In the genomic region with DNA sequence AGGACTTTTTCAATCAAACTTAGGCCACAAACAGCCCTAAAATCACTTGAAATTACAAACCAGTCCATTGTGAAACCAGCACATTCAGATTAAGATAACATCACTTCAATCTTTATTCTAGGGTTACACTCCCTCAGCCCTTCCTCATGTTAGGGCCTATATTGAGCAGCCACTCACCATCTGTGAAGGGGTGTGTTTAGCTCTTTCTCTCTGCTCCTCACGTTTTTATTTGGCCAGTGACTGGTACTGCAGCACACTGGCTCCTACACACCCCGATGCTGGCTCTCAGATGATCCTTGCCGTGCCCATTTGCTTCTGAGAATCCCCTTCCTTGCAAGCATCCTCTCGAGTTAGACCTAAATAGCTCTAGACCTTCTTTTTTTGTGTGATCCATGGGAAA, we compare ENCODE assay signal across 21 cellular contexts.
"Had no signal": no experiment of that assay in that cellular context is flagged by ENCODE, and none has a peak within 500 bp of the region (broad histone marks: within the 10 kb centered on the region; RNA-seq: fewer than 3 reads in every experiment).

No MANE protein-coding gene starts in this region.

- H3K4me1 ChIP-seq: heart left ventricle, lower lobe of right lung, tibial artery had no signal

- H3K4me3 Mint-ChIP-seq: activated naive CD4-positive, alpha-beta T cell treated with anti-CD3 and anti-CD28 coated beads, Interleukin-2, amount 50 U/mL, for 24 hours; brain; naive B cell; stimulated activated naive CD8-positive, alpha-beta T cell treated with anti-CD3 and anti-CD28 coated beads, Interleukin-15, Interleukin-2, amounts not matched to agents 100 ng/mL and 50 ng/mL, for 24 hours; T-helper 1 cell treated with Interleukin-12 subunit alpha and Interleukin-12 subunit beta and Interleukin-4 antibody, amounts not matched to agents 30 μg/mL and 1 μg/mL, for 36 hours; WTC11 had no signal

- H3K4me3 ChIP-seq: heart left ventricle, lower lobe of right lung, tibial artery had no signal

- DNase-seq: activated gamma-delta T cell treated with Interleukin-2 at 50 U/mL for 16 hours; activated T-cell treated with anti-CD3 and anti-CD28 coated beads, Interleukin-2, amount 50 U/mL, for 1 hour; anterior cingulate cortex; caudate nucleus; dermis blood vessel endothelial cell; effector memory CD4-positive, alpha-beta T cell; heart left ventricle; kidney; lower lobe of right lung; naive B cell; occipital lobe; posterior cingulate gyrus; stimulated activated CD4-positive, alpha-beta T cell treated with anti-CD3 and anti-CD28 coated beads, Interleukin-4, amount 100 ng/mL, for 4 hours; substantia nigra; T1000; tibial artery had no signal

- H3K36me3 ChIP-seq: heart left ventricle, lower lobe of right lung, tibial artery had no signal

- H3K4me1 Mint-ChIP-seq: activated naive CD4-positive, alpha-beta T cell treated with anti-CD3 and anti-CD28 coated beads, Interleukin-2, amount 50 U/mL, for 24 hours; brain; naive B cell had no signal

- H3K27me3 ChIP-seq: heart left ventricle, tibial artery had no signal

- H3K9me3 Mint-ChIP-seq: stimulated activated naive CD8-positive, alpha-beta T cell treated with anti-CD3 and anti-CD28 coated beads, Interleukin-15, Interleukin-2, amounts not matched to agents 100 ng/mL and 50 ng/mL, for 24 hours; WTC11 had no signal

- H3K9me3 ChIP-seq: lower lobe of right lung, tibial artery had no signal

- H3K27ac Mint-ChIP-seq: activated naive CD4-positive, alpha-beta T cell treated with anti-CD3 and anti-CD28 coated beads, Interleukin-2, amount 50 U/mL, for 24 hours; brain; naive B cell; stimulated activated naive CD8-positive, alpha-beta T cell treated with anti-CD3 and anti-CD28 coated beads, Interleukin-15, Interleukin-2, amounts not matched to agents 100 ng/mL and 50 ng/mL, for 24 hours; T-helper 1 cell treated with Interleukin-12 subunit alpha and Interleukin-12 subunit beta and Interleukin-4 antibody, amounts not matched to agents 30 μg/mL and 1 μg/mL, for 36 hours; WTC11 had no signal

- H3K36me3 Mint-ChIP-seq: activated naive CD4-positive, alpha-beta T cell treated with anti-CD3 and anti-CD28 coated beads, Interleukin-2, amount 50 U/mL, for 24 hours; brain; naive B cell; WTC11 had no signal

- H3K27me3 Mint-ChIP-seq: activated naive CD4-positive, alpha-beta T cell treated with anti-CD3 and anti-CD28 coated beads, Interleukin-2, amount 50 U/mL, for 24 hours; naive B cell; stimulated activated naive CD8-positive, alpha-beta T cell treated with anti-CD3 and anti-CD28 coated beads, Interleukin-15, Interleukin-2, amounts not matched to agents 100 ng/mL and 50 ng/mL, for 24 hours had no signal

- H3K27ac ChIP-seq: heart left ventricle, lower lobe of right lung, tibial artery had no signal
